In the genomic region with DNA sequence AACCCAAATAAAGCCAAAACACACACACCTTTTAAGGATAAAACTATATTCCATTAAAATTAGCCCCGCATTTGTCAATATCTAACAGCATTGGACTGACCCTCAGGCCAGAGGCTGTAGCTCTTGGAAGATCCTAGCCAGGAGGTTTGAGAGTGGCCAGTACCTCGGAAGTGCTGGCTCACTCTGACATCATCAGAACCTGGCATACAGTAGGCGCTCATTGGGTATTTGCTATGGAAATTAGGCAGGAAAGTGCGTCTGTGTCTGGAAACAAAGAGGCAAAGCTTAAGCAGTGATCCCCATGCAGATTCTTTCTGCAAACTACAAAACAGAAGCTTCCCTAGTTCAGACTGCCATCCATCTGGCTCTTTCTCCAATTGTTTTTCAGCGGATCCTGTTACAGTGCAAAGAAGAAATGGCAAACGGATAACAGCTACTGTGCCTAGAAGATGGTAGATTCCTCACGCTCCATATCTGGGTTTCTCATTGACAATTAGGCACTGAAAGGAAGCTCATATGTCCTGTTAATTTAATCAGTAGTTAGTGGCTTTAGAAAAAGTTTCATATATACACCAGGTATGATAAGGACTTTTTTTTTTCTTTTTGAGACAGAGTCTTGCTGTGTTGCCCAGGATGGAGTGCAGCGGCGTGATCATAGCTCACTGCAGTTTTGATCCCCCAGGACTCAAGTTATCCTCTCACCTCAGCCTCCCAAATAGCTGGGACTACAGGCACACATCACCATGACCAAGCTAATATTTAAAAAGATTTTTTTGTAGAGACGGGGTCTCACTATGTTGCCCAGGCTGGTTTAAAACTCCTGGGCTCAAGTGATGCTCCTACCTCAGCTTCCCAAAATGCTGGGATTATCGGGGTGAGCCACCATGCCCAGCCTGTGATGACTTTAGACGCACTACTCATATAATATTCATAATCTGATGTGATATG, we compare ENCODE assay signal across 1 cellular context.
TF ChIP-seq lines count a peak whose summit lies in the region.

No MANE protein-coding gene starts in this region.

TF ChIP-seq in K562, 482 proteins besides CTCF, POLR2A, EP300 and RAD21 (continued from another document and continues in another):
- TF ChIP-seq ETS1 (conservative IDR thresholded peaks at IDR 0.05; ENCODE audit: control insufficient read depth, low read depth, low read length) (no peak), KLF13 (tag; IDR thresholded peaks at IDR 0.05; ENCODE audit: borderline replicate concordance, low read depth) (no peak), ARID2 (IDR thresholded peaks at IDR 0.05) (no peak), NEUROD1 (IDR thresholded peaks at IDR 0.05; ENCODE audit: borderline replicate concordance, low read depth, low read length, partially characterized antibody) (no peak), SPI1 (IDR thresholded peaks at IDR 0.05; ENCODE audit: borderline replicate concordance, low read depth, low read length) (no peak), ZNF224 (CRISPR knock-in tag; IDR thresholded peaks at IDR 0.05) (no peak), RREB1 (CRISPR knock-in tag; IDR thresholded peaks at IDR 0.05) (no peak), PTTG1 (tag; IDR thresholded peaks at IDR 0.05; ENCODE audit: low read depth) (no peak), NR4A1 (CRISPR knock-in tag; IDR thresholded peaks at IDR 0.05) (no peak), NR4A1 (tag; IDR thresholded peaks at IDR 0.05) (no peak), HBP1 (CRISPR knock-in tag; IDR thresholded peaks at IDR 0.05) (no peak), MXD1 (CRISPR knock-in tag; IDR thresholded peaks at IDR 0.05; ENCODE audit: borderline replicate concordance, poor library complexity, severe bottlenecking) (no peak), CREB3L1 (IDR thresholded peaks at IDR 0.05; ENCODE audit: borderline replicate concordance, low read depth) (no peak), ZNF217 (CRISPR knock-in tag; IDR thresholded peaks at IDR 0.05) (no peak), ARID1B (IDR thresholded peaks at IDR 0.05) (peak; percentile 44; the same call in 1 of the 2 replicates), PHF8 (IDR thresholded peaks at IDR 0.05; ENCODE audit: borderline replicate concordance, low read length) (peak; percentile 26; the same call in 1 of the 2 replicates), IFI16 (CRISPR knock-in tag; IDR thresholded peaks at IDR 0.05) (no peak), ZSCAN32 (CRISPR knock-in tag; IDR thresholded peaks at IDR 0.05) (no peak), PCBP2 (IDR thresholded peaks at IDR 0.05; ENCODE audit: low read depth, low read length, poor library complexity, severe bottlenecking) (no peak), ZNF408 (CRISPR knock-in tag; IDR thresholded peaks at IDR 0.05; ENCODE audit: low read depth) (no peak), MCM5 (IDR thresholded peaks at IDR 0.05; ENCODE audit: low read depth) (no peak), PURB (CRISPR knock-in tag; IDR thresholded peaks at IDR 0.05; ENCODE audit: low read depth) (no peak), SMAD2 (IDR thresholded peaks at IDR 0.05; ENCODE audit: low read depth, low read length) (no peak), NFE2 (IDR thresholded peaks at IDR 0.05; ENCODE audit: low read depth) (peak; percentile 92), ZNF583 (CRISPR knock-in tag; IDR thresholded peaks at IDR 0.05) (no peak), ZFP30 (CRISPR knock-in tag; IDR thresholded peaks at IDR 0.05; ENCODE audit: borderline replicate concordance) (no peak), MCM2 (IDR thresholded peaks at IDR 0.05; ENCODE audit: low read depth) (no peak), SUPT5H (IDR thresholded peaks at IDR 0.05) (peak; percentile 69), ZNF384 (IDR thresholded peaks at IDR 0.05; ENCODE audit: low read depth, low read length) (no peak), MBD2 (IDR thresholded peaks at IDR 0.05; ENCODE audit: borderline replicate concordance, low read depth) (no peak), BDP1 (IDR thresholded peaks at IDR 0.05; ENCODE audit: insufficient read depth, insufficient read length) (no peak), ZFPM2 (CRISPR knock-in tag; IDR thresholded peaks at IDR 0.05) (no peak), TRIM28 (IDR thresholded peaks at IDR 0.05) (no peak), ZBTB26 (CRISPR knock-in tag; IDR thresholded peaks at IDR 0.05) (no peak), MYNN (IDR thresholded peaks at IDR 0.05) (no peak), MYNN (CRISPR knock-in tag; IDR thresholded peaks at IDR 0.05) (no peak), TAF9B (IDR thresholded peaks at IDR 0.05; ENCODE audit: partially characterized antibody) (peak; percentile 28), TBP (optimal IDR thresholded peaks at IDR 0.05; ENCODE audit: low read depth, low read length) (peak; percentile 32), CCAR2 (IDR thresholded peaks at IDR 0.05; ENCODE audit: low read depth, low read length) (no peak), ZHX1 (conservative IDR thresholded peaks at IDR 0.05; ENCODE audit: low read length) (no peak), RHOXF2B (CRISPR knock-in tag; conservative IDR thresholded peaks at IDR 0.05) (no peak)
- TF ChIP-seq, protein P1, sequence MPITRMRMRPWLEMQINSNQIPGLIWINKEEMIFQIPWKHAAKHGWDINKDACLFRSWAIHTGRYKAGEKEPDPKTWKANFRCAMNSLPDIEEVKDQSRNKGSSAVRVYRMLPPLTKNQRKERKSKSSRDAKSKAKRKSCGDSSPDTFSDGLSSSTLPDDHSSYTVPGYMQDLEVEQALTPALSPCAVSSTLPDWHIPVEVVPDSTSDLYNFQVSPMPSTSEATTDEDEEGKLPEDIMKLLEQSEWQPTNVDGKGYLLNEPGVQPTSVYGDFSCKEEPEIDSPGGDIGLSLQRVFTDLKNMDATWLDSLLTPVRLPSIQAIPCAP (CRISPR knock-in tag; IDR thresholded peaks at IDR 0.05; ENCODE audit: borderline replicate concordance): no peak
- TF ChIP-seq, protein P2, sequence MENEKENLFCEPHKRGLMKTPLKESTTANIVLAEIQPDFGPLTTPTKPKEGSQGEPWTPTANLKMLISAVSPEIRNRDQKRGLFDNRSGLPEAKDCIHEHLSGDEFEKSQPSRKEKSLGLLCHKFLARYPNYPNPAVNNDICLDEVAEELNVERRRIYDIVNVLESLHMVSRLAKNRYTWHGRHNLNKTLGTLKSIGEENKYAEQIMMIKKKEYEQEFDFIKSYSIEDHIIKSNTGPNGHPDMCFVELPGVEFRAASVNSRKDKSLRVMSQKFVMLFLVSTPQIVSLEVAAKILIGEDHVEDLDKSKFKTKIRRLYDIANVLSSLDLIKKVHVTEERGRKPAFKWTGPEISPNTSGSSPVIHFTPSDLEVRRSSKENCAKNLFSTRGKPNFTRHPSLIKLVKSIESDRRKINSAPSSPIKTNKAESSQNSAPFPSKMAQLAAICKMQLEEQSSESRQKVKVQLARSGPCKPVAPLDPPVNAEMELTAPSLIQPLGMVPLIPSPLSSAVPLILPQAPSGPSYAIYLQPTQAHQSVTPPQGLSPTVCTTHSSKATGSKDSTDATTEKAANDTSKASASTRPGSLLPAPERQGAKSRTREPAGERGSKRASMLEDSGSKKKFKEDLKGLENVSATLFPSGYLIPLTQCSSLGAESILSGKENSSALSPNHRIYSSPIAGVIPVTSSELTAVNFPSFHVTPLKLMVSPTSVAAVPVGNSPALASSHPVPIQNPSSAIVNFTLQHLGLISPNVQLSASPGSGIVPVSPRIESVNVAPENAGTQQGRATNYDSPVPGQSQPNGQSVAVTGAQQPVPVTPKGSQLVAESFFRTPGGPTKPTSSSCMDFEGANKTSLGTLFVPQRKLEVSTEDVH (IDR thresholded peaks at IDR 0.05; ENCODE audit: low read depth, partially characterized antibody): no peak
